In genomic region chr16:67115649-67116048, GRCh38 we compare ENCODE assay signal across 13 cellular contexts. TPM values are rescaled to one million over a fixed set of nuclear protein-coding genes. Genes with fewer than 3 reads are reported as not detected.
DNase-seq lines count a peak whose midpoint lies in the region; TF ChIP-seq lines count a peak whose summit lies in the region.
"Had no signal": no experiment of that assay in that cellular context is flagged by ENCODE, and none has a peak within 500 bp of the region (broad histone marks: within the 10 kb centered on the region; RNA-seq: fewer than 3 reads in every experiment).

No MANE protein-coding gene starts in this region.

- H3K79me2 ChIP-seq in trophoblast cell (ENCODE audit: control insufficient read depth, insufficient read depth, low read length, poor library complexity) (no peaks in the 10 kb centered on the region), neural progenitor cell (ENCODE audit: low read depth) (peaks cover 59% of the 10 kb centered on the region)

- H3K27ac Mint-ChIP-seq in neural progenitor cell = no peak overlapping the region
- H3K27ac Mint-ChIP-seq in activated T-helper 1 cell treated with anti-CD3 and anti-CD28 coated beads, Interleukin-12 subunit alpha, Interleukin-12 subunit beta, Interleukin-2, Interleukin-4 antibody, amounts not matched to agents 30 ng/mL and 10 ng/mL and 1 ng/mL, durations not matched to agents 14 hours and 24 hours and 36 hours = no peak overlapping the region

- H3K4me1 ChIP-seq in trophoblast cell (ENCODE audit: control insufficient read depth in 1 of 2, insufficient read depth in 2 of 2, low read length in 2 of 2) = peaks cover 0 to 7% of the 10 kb centered on the region in 2 experiments
- H3K4me1 ChIP-seq in neural progenitor cell = peaks cover 4% of the 10 kb centered on the region

- no peaks in the 10 kb centered on the region for H3K27me3 Mint-ChIP-seq in neural progenitor cell (ENCODE audit: insufficient read depth, low read depth)
- H3K27me3 Mint-ChIP-seq in activated T-helper 1 cell treated with anti-CD3 and anti-CD28 coated beads, Interleukin-12 subunit alpha, Interleukin-12 subunit beta, Interleukin-2, Interleukin-4 antibody, amounts not matched to agents 30 ng/mL and 10 ng/mL and 1 ng/mL, durations not matched to agents 14 hours and 24 hours and 36 hours (ENCODE audit: insufficient read depth) = no peaks in the 10 kb centered on the region
- H3K27me3 Mint-ChIP-seq: activated T-cell treated with anti-CD3 and anti-CD28 coated beads, Interleukin-2, amount 50 U/mL, for 24 hours; naive B cell had no signal

- H4K20me1 ChIP-seq in neural progenitor cell (ENCODE audit: low read depth) = peaks cover 15% of the 10 kb centered on the region

- H3K14ac ChIP-seq in trophoblast cell (ENCODE audit: low read length) = no peak overlapping the region

- H3K4ac ChIP-seq in trophoblast cell (ENCODE audit: low read depth, low read length) = no peak overlapping the region

- TF ChIP-seq CTCF in dorsolateral prefrontal cortex (IDR thresholded peaks at IDR 0.05 in 54 of 56, conservative IDR thresholded peaks at IDR 0.05 in 2 of 56; ENCODE audit: low read depth in 1 of 56, partially characterized antibody in 56 of 56) (no peak), neural progenitor cell (IDR thresholded peaks at IDR 0.05) (no peak)

- H3K79me1 ChIP-seq in trophoblast cell (ENCODE audit: low read length) = no peaks in the 10 kb centered on the region

- no peak overlapping the region for H3K9ac ChIP-seq in trophoblast cell (ENCODE audit: low read length)
- H3K9ac ChIP-seq in neural progenitor cell = no peak overlapping the region

- no peak overlapping the region for H4K12ac ChIP-seq in trophoblast cell (ENCODE audit: low read depth, low read length)

- H3K27me3 ChIP-seq in dorsolateral prefrontal cortex (no peaks in the 10 kb centered on the region), trophoblast cell (ENCODE audit: insufficient read depth, low read length) (no peaks in the 10 kb centered on the region), neural progenitor cell (no peaks in the 10 kb centered on the region)

- H2BK120ac ChIP-seq in trophoblast cell (ENCODE audit: insufficient read depth, low read length, poor library complexity) = no peak overlapping the region

- peak overlapping the region in 56 of 59 donors; percentile 4 to 97 (median 86) for H3K27ac ChIP-seq in dorsolateral prefrontal cortex
- H3K27ac ChIP-seq in trophoblast cell (ENCODE audit: low read depth, low read length) = no peak overlapping the region
- no peak overlapping the region for H3K27ac ChIP-seq in neural progenitor cell

- H2AK5ac ChIP-seq in trophoblast cell (ENCODE audit: low read length) = no peak overlapping the region

- no peak overlapping the region for H3K18ac ChIP-seq in trophoblast cell (ENCODE audit: low read length)

- H2BK5ac ChIP-seq in trophoblast cell (ENCODE audit: low read depth, low read length, poor library complexity) = no peak overlapping the region

- H3K4me3 Mint-ChIP-seq in neural progenitor cell = no peak overlapping the region
- no peak overlapping the region for H3K4me3 Mint-ChIP-seq in activated T-helper 1 cell treated with anti-CD3 and anti-CD28 coated beads, Interleukin-12 subunit alpha, Interleukin-12 subunit beta, Interleukin-2, Interleukin-4 antibody, amounts not matched to agents 30 ng/mL and 10 ng/mL and 1 ng/mL, durations not matched to agents 14 hours and 24 hours and 36 hours
- H3K4me3 Mint-ChIP-seq: activated T-cell treated with anti-CD3 and anti-CD28 coated beads, Interleukin-2, amount 50 U/mL, for 24 hours; naive B cell had no signal

- no peak overlapping the region for H2BK12ac ChIP-seq in trophoblast cell (ENCODE audit: low read length)

- no peak overlapping the region for H4K8ac ChIP-seq in trophoblast cell (ENCODE audit: low read depth, low read length)

- no peak overlapping the region for H4K91ac ChIP-seq in trophoblast cell (ENCODE audit: low read depth, low read length)

- peaks cover 4% of the 10 kb centered on the region for H3K36me3 Mint-ChIP-seq in neural progenitor cell
- peaks cover 7% of the 10 kb centered on the region for H3K36me3 Mint-ChIP-seq in activated T-helper 1 cell treated with anti-CD3 and anti-CD28 coated beads, Interleukin-12 subunit alpha, Interleukin-12 subunit beta, Interleukin-2, Interleukin-4 antibody, amounts not matched to agents 30 ng/mL and 10 ng/mL and 1 ng/mL, durations not matched to agents 14 hours and 24 hours and 36 hours (ENCODE audit: low read depth)

- H3F3A ChIP-seq in neural progenitor cell (ENCODE audit: low read depth) = no peaks in the 10 kb centered on the region

- H2AFZ ChIP-seq in trophoblast cell (ENCODE audit: insufficient read depth, low read length, poor library complexity) (no peak overlapping the region), neural progenitor cell (replicated peaks) (no peak overlapping the region)

- H3K36me3 ChIP-seq in trophoblast cell (ENCODE audit: control insufficient read depth in 1 of 2, insufficient read depth in 2 of 2, low read length in 2 of 2) = peaks cover 0 to 5% of the 10 kb centered on the region in 2 experiments
- no peaks in the 10 kb centered on the region for H3K36me3 ChIP-seq in neural progenitor cell

- in situ Hi-C loops in Caki2 (cut with HindIII; ENCODE audit: low pct_unique_long_range_greater_than_20kb, low sequenced_read_pairs) = no loop called here

- intact Hi-C loops in dorsolateral prefrontal cortex (cut with DNase I) = no loop called here
- intact Hi-C loops in activated T-helper 1 cell treated with anti-CD3 and anti-CD28 coated beads, Interleukin-12 subunit alpha, Interleukin-12 subunit beta, Interleukin-2, Interleukin-4 antibody, amounts not matched to agents 30 ng/mL and 10 ng/mL and 1 ng/mL, durations not matched to agents 14 hours and 24 hours and 36 hours (cut with micrococcal nuclease) = no loop called here

- no peak overlapping the region for H3K4me2 ChIP-seq in trophoblast cell (ENCODE audit: low read length)
- H3K4me2 ChIP-seq in neural progenitor cell = no peak overlapping the region

- H3K4me3 ChIP-seq in dorsolateral prefrontal cortex = no peak overlapping the region
- H3K4me3 ChIP-seq in trophoblast cell (ENCODE audit: low read depth, low read length) = no peak overlapping the region
- H3K4me3 ChIP-seq in neural progenitor cell = no peak overlapping the region
- H3K4me3 ChIP-seq: HAP-1 had no signal

- WGBS in trophoblast cell (ENCODE audit: extremely low coverage, insufficient coverage, insufficient read length) = no CpG with 5 or more reads among the region's 8 CpGs

- H3K9me3 ChIP-seq in trophoblast cell (ENCODE audit: insufficient read depth, low read depth, low read length) = no peaks in the 10 kb centered on the region
- no peaks in the 10 kb centered on the region for H3K9me3 ChIP-seq in neural progenitor cell (ENCODE audit: low read depth)
- H3K9me3 ChIP-seq: HAP-1 had no signal

- peaks cover 7% of the 10 kb centered on the region for H3K4me1 Mint-ChIP-seq in neural progenitor cell
- H3K4me1 Mint-ChIP-seq in activated T-helper 1 cell treated with anti-CD3 and anti-CD28 coated beads, Interleukin-12 subunit alpha, Interleukin-12 subunit beta, Interleukin-2, Interleukin-4 antibody, amounts not matched to agents 30 ng/mL and 10 ng/mL and 1 ng/mL, durations not matched to agents 14 hours and 24 hours and 36 hours (ENCODE audit: low read depth) = peaks cover 24% of the 10 kb centered on the region

- DNase-seq in Caki2 (ENCODE audit: low read depth) (peak; percentile 66), RKO (ENCODE audit: low spot score) (peak; percentile 89), dorsolateral prefrontal cortex (no peak), trophoblast cell (peak; percentile 86 to 96), neural progenitor cell (ENCODE audit: low spot score) (no peak), KG1 (lab: John Stamatoyannopoulos, UW) (no peak)
- no peak for DNase-seq in activated T-helper 1 cell treated with anti-CD3 and anti-CD28 coated beads, Interleukin-12 subunit alpha, Interleukin-12 subunit beta, Interleukin-2, Interleukin-4 antibody, amounts not matched to agents 30 ng/mL and 10 ng/mL and 1 ng/mL, durations not matched to agents 14 hours and 24 hours and 36 hours (ENCODE audit: low spot score)
- no peak for DNase-seq in activated CD8-positive, alpha-beta memory T cell treated with anti-CD3 and anti-CD28 coated beads for 24 hours
- DNase-seq: activated T-cell treated with anti-CD3 and anti-CD28 coated beads, Interleukin-2, amount 50 U/mL, for 24 hours; naive B cell; NCI-H1436; stimulated activated CD4-positive, alpha-beta T cell treated with anti-CD3 and anti-CD28 coated beads, Interleukin-12 subunit alpha, Interleukin-12 subunit beta, amount 100 ng/mL, for 4 hours had no signal

- H3K9me3 Mint-ChIP-seq in neural progenitor cell = no peaks in the 10 kb centered on the region
- H3K9me3 Mint-ChIP-seq in activated T-helper 1 cell treated with anti-CD3 and anti-CD28 coated beads, Interleukin-12 subunit alpha, Interleukin-12 subunit beta, Interleukin-2, Interleukin-4 antibody, amounts not matched to agents 30 ng/mL and 10 ng/mL and 1 ng/mL, durations not matched to agents 14 hours and 24 hours and 36 hours = no peaks in the 10 kb centered on the region
- H3K9me3 Mint-ChIP-seq: activated T-cell treated with anti-CD3 and anti-CD28 coated beads, Interleukin-2, amount 50 U/mL, for 24 hours; naive B cell had no signal

- H3K23ac ChIP-seq in trophoblast cell (ENCODE audit: low read length) = no peak overlapping the region

RNA-seq across cellular contexts. Expression of gene PHAF1, which starts 5.9 kb away (rescaled TPM):
- total RNA-seq in Caki2 (2014; rRNA removed; shearing (Covaris generic); ENCODE audit: low replicate concordance) = 10.3 and 12.0 TPM in 2 replicates
- total RNA-seq in dorsolateral prefrontal cortex = 10 to 100 TPM; 19.1 to 43.4 (median 33.0) TPM
- 13.2 and 13.6 TPM in 2 replicates for polyA plus RNA-seq in trophoblast cell (2013)
- total RNA-seq in neural progenitor cell (ENCODE audit: low replicate concordance) = 29.1 and 31.5 TPM in 2 replicates
- 20.5 and 20.6 TPM in 2 replicates for total RNA-seq in activated T-helper 1 cell treated with anti-CD3 and anti-CD28 coated beads, Interleukin-12 subunit alpha, Interleukin-12 subunit beta, Interleukin-2, Interleukin-4 antibody, amounts not matched to agents 30 ng/mL and 10 ng/mL and 1 ng/mL, durations not matched to agents 14 hours and 24 hours and 36 hours

RNA-seq across cellular contexts. Expression of gene B3GNT9, which starts 35.1 kb away (rescaled TPM):
- 1.1 and 3.3 TPM in 2 replicates for total RNA-seq in Caki2 (2014; rRNA removed; shearing (Covaris generic); ENCODE audit: low replicate concordance)
- 10 to 100 TPM in 75 of 120 experiments, 1 to 10 TPM in 45; 4.8 to 23.7 (median 10.6) TPM for total RNA-seq in dorsolateral prefrontal cortex
- polyA plus RNA-seq in trophoblast cell (2013) = 5.6 TPM in 2 replicates
- total RNA-seq in neural progenitor cell (ENCODE audit: low replicate concordance) = 2.6 and 5.9 TPM in 2 replicates
- total RNA-seq in activated T-helper 1 cell treated with anti-CD3 and anti-CD28 coated beads, Interleukin-12 subunit alpha, Interleukin-12 subunit beta, Interleukin-2, Interleukin-4 antibody, amounts not matched to agents 30 ng/mL and 10 ng/mL and 1 ng/mL, durations not matched to agents 14 hours and 24 hours and 36 hours = 6.2 TPM in 2 replicates

RNA-seq across cellular contexts. Expression of gene TRADD, which starts 44.1 kb away (rescaled TPM):
- total RNA-seq in Caki2 (2014; rRNA removed; shearing (Covaris generic); ENCODE audit: low replicate concordance) = 58.8 and 77.6 TPM in 2 replicates
- total RNA-seq in dorsolateral prefrontal cortex = 10 to 100 TPM in 84 of 120 experiments, 1 to 10 TPM in 36; 5.6 to 19.5 (median 11.5) TPM
- polyA plus RNA-seq in trophoblast cell (2013) = 4.8 and 5.4 TPM in 2 replicates
- 0.25 and 0.30 TPM in 2 replicates for total RNA-seq in neural progenitor cell (ENCODE audit: low replicate concordance)
- total RNA-seq in activated T-helper 1 cell treated with anti-CD3 and anti-CD28 coated beads, Interleukin-12 subunit alpha, Interleukin-12 subunit beta, Interleukin-2, Interleukin-4 antibody, amounts not matched to agents 30 ng/mL and 10 ng/mL and 1 ng/mL, durations not matched to agents 14 hours and 24 hours and 36 hours = 29.0 TPM in 2 replicates

RNA-seq across cellular contexts. Expression of gene FBXL8, which starts 44.1 kb away (rescaled TPM):
- total RNA-seq in Caki2 (2014; rRNA removed; shearing (Covaris generic); ENCODE audit: low replicate concordance) = 19.4 and 26.5 TPM in 2 replicates
- 10 to 100 TPM in 61 of 120 experiments, 1 to 10 TPM in 59; 3.8 to 25.4 (median 10.2) TPM for total RNA-seq in dorsolateral prefrontal cortex
- polyA plus RNA-seq in trophoblast cell (2013) = 3.0 and 3.5 TPM in 2 replicates
- not detected in 2 replicates for total RNA-seq in neural progenitor cell (ENCODE audit: low replicate concordance)
- total RNA-seq in activated T-helper 1 cell treated with anti-CD3 and anti-CD28 coated beads, Interleukin-12 subunit alpha, Interleukin-12 subunit beta, Interleukin-2, Interleukin-4 antibody, amounts not matched to agents 30 ng/mL and 10 ng/mL and 1 ng/mL, durations not matched to agents 14 hours and 24 hours and 36 hours = 19.3 and 22.4 TPM in 2 replicates

RNA-seq across cellular contexts. Expression of gene HSF4, which starts 48.9 kb away (rescaled TPM):
- total RNA-seq in Caki2 (2014; rRNA removed; shearing (Covaris generic); ENCODE audit: low replicate concordance) = 16.5 and 25.6 TPM in 2 replicates
- total RNA-seq in dorsolateral prefrontal cortex = 100 to 1,000 TPM in 95 of 120 experiments, 10 to 100 TPM in 25; 73.3 to 206 (median 120) TPM
- 4.6 and 5.1 TPM in 2 replicates for polyA plus RNA-seq in trophoblast cell (2013)
- 1.0 TPM in 1 of 2 replicates, not detected in the other for total RNA-seq in neural progenitor cell (ENCODE audit: low replicate concordance)
- total RNA-seq in activated T-helper 1 cell treated with anti-CD3 and anti-CD28 coated beads, Interleukin-12 subunit alpha, Interleukin-12 subunit beta, Interleukin-2, Interleukin-4 antibody, amounts not matched to agents 30 ng/mL and 10 ng/mL and 1 ng/mL, durations not matched to agents 14 hours and 24 hours and 36 hours = 30.3 and 36.8 TPM in 2 replicates

Comparison
In these comparisons a context has a peak if more than half of its experiments do, and no peak if none do; other contexts are left out.
1. DNase-seq: peak in Caki2 (single experiment), RKO (single experiment) and trophoblast cell (2 of 2); none in dorsolateral prefrontal cortex (0 of 10), neural progenitor cell (single experiment), activated T-helper 1 cell treated with anti-CD3 and anti-CD28 coated beads, Interleukin-12 subunit alpha, Interleukin-12 subunit beta, Interleukin-2, Interleukin-4 antibody, amounts not matched to agents 30 ng/mL and 10 ng/mL and 1 ng/mL, durations not matched to agents 14 hours and 24 hours and 36 hours (single experiment), activated CD8-positive, alpha-beta memory T cell treated with anti-CD3 and anti-CD28 coated beads for 24 hours (single experiment) and KG1 (single experiment).
2. H3K27ac ChIP-seq: peak in dorsolateral prefrontal cortex (56 of 59); none in trophoblast cell (single experiment) and neural progenitor cell (single experiment).